In genomic region chr6:165726915-165727314, GRCh38 we compare ENCODE assay signal across 27 cellular contexts.
A peak's percentile ranks its signal among the peaks of the same experiment; 100 is the strongest.
DNase-seq lines count a peak whose midpoint lies in the region; ATAC-seq and TF ChIP-seq lines count a peak whose summit lies in the region.
"Had no signal": no experiment of that assay in that cellular context is flagged by ENCODE, and none has a peak within 500 bp of the region (broad histone marks: within the 10 kb centered on the region; RNA-seq: fewer than 3 reads in every experiment).

No MANE protein-coding gene starts in this region.

- H3K4me2 ChIP-seq in neural progenitor cell: no peak overlapping the region
- no peak overlapping the region for H3K4me2 ChIP-seq in OCI-LY7 (ENCODE audit: low read length)

- H3K27ac Mint-ChIP-seq in neural progenitor cell: no peak overlapping the region
- H3K27ac Mint-ChIP-seq: activated naive CD4-positive, alpha-beta T cell treated with anti-CD3 and anti-CD28 coated beads, Interleukin-2, amount 50 U/mL, for 72 hours; activated T-helper 17 cell treated with anti-CD3 and anti-CD28 coated beads, Interleukin-2, amount 50 U/mL, for 72 hours; effector memory CD8-positive, alpha-beta T cell; stimulated activated naive CD8-positive, alpha-beta T cell treated with anti-CD3 and anti-CD28 coated beads, Interleukin-15, Interleukin-2, amounts not matched to agents 100 ng/mL and 50 ng/mL, for 24 hours; T-helper 1 cell treated with Interleukin-12 subunit alpha and Interleukin-12 subunit beta and Interleukin-4 antibody, amounts not matched to agents 30 μg/mL and 1 μg/mL, for 36 hours had no signal

- H2AFZ ChIP-seq in neural progenitor cell (replicated peaks) (peak overlapping the region; percentile 79), OCI-LY7 (ENCODE audit: low read length) (no peak overlapping the region)

- intact Hi-C loops in Right ventricle myocardium superior (cut with DNase I): loop anchor here (5.0 kb wide), 1 partner anchor 285 kb away; no protein-coding TSS in a partner anchor
- intact Hi-C loops in cardiac septum (cut with DNase I): loop anchor here (5.0 kb wide), 1 partner anchor 45 kb away; no protein-coding TSS in a partner anchor
- intact Hi-C loops in OCI-LY7 (cut with micrococcal nuclease; ENCODE audit: unreplicated experiment): no loop called here

- no TSS peak for BruUV-seq in OCI-LY7 (replicated peaks; lab: Mats Ljungman, UMichigan)

- H3K79me2 ChIP-seq in neural progenitor cell (ENCODE audit: low read depth): no peaks in the 10 kb centered on the region
- H3K79me2 ChIP-seq in OCI-LY7 (ENCODE audit: insufficient read depth, low read depth, low read length): no peaks in the 10 kb centered on the region

- POLR2A ChIA-PET in OCI-LY7 (lab: Charles Lee): no interaction called here

- H3K9me3 ChIP-seq in neural progenitor cell (ENCODE audit: low read depth): no peaks in the 10 kb centered on the region
- H3K9me3 ChIP-seq in OCI-LY7 (ENCODE audit: low read length): no peaks in the 10 kb centered on the region
- H3K9me3 ChIP-seq: BE2C, left lung, Peyer's patch, thyroid gland had no signal

- H4K20me1 ChIP-seq in neural progenitor cell (ENCODE audit: low read depth) (no peaks in the 10 kb centered on the region), OCI-LY7 (ENCODE audit: insufficient read depth, low read length) (no peaks in the 10 kb centered on the region)

- H3K36me3 Mint-ChIP-seq in neural progenitor cell: no peaks in the 10 kb centered on the region
- H3K36me3 Mint-ChIP-seq: activated naive CD4-positive, alpha-beta T cell treated with anti-CD3 and anti-CD28 coated beads, Interleukin-2, amount 50 U/mL, for 72 hours had no signal

- peaks cover 4% of the 10 kb centered on the region for H3K27me3 Mint-ChIP-seq in neural progenitor cell (ENCODE audit: insufficient read depth, low read depth)

- no peaks in the 10 kb centered on the region for H3F3A ChIP-seq in neural progenitor cell (ENCODE audit: low read depth)

- H3K9me3 Mint-ChIP-seq in neural progenitor cell: no peaks in the 10 kb centered on the region
- H3K9me3 Mint-ChIP-seq: activated naive CD4-positive, alpha-beta T cell treated with anti-CD3 and anti-CD28 coated beads, Interleukin-2, amount 50 U/mL, for 72 hours; activated T-helper 17 cell treated with anti-CD3 and anti-CD28 coated beads, Interleukin-2, amount 50 U/mL, for 72 hours; effector memory CD8-positive, alpha-beta T cell; stimulated activated naive CD8-positive, alpha-beta T cell treated with anti-CD3 and anti-CD28 coated beads, Interleukin-15, Interleukin-2, amounts not matched to agents 100 ng/mL and 50 ng/mL, for 24 hours; T-helper 1 cell treated with Interleukin-12 subunit alpha and Interleukin-12 subunit beta and Interleukin-4 antibody, amounts not matched to agents 30 μg/mL and 1 μg/mL, for 36 hours had no signal

- no peak for DNase-seq in Right ventricle myocardium superior
- no peak for DNase-seq in cardiac septum (ENCODE audit: low spot score)
- peak; percentile 22 for DNase-seq in fibroblast of villous mesenchyme (ENCODE audit: low read depth)
- DNase-seq in neural progenitor cell (ENCODE audit: low spot score): peak; percentile 16
- DNase-seq in GM13977 (ENCODE audit: low spot score): no peak
- no peak for DNase-seq in OCI-LY7 (ENCODE audit: low spot score)
- DNase-seq in cerebellar nuclear complex (lab: John Stamatoyannopoulos, UW): no peak
- no peak for DNase-seq in NK-92 treated with Interleukin-12 subunit alpha and Interleukin-12 subunit beta, amount 100 ng/mL, for 24 hours (lab: John Stamatoyannopoulos, UW)
- DNase-seq: activated CD8-positive, alpha-beta memory T cell treated with anti-CD3 and anti-CD28 coated beads, Interleukin-2, amount 50 U/mL, for 4 hours; aorta; BE2C; DMS79 treated with DMSO at 0.1 percent for 48 hours; effector memory CD8-positive, alpha-beta T cell; Kasumi-1; left lung; NCI-H1048; NCI-H2081; NCI-H446; Peyer's patch; stimulated activated CD4-positive, alpha-beta T cell treated with anti-CD3 and anti-CD28 coated beads, Interleukin-12 subunit alpha, Interleukin-12 subunit beta, amount 100 ng/mL, for 4 hours; stimulated activated CD4-positive, alpha-beta T cell treated with anti-CD3 and anti-CD28 coated beads, Interleukin-4, amount 100 ng/mL, for 4 hours; thyroid gland had no signal

- H3K4me1 ChIP-seq in neural progenitor cell (no peaks in the 10 kb centered on the region), OCI-LY7 (ENCODE audit: insufficient read depth, low read length, poor library complexity, severe bottlenecking) (no peaks in the 10 kb centered on the region)
- H3K4me1 ChIP-seq: BE2C, left lung, Peyer's patch had no signal

- peak; percentile 29 for ATAC-seq in Right ventricle myocardium superior (ENCODE audit: poor library complexity)
- ATAC-seq: activated naive CD4-positive, alpha-beta T cell treated with anti-CD3 and anti-CD28 coated beads, Interleukin-2, amount 50 U/mL, for 72 hours; activated T-helper 17 cell treated with anti-CD3 and anti-CD28 coated beads, Interleukin-2, amount 50 U/mL, for 72 hours; effector memory CD8-positive, alpha-beta T cell; esophagus mucosa; left lung had no signal

- no peak overlapping the region for H3K9ac ChIP-seq in neural progenitor cell

- H3K4me3 ChIP-seq in fibroblast of villous mesenchyme (ENCODE audit: low read depth, low read length) (no peak overlapping the region), neural progenitor cell (no peak overlapping the region), OCI-LY7 (ENCODE audit: low read depth, low read length, poor library complexity, severe bottlenecking) (no peak overlapping the region)
- H3K4me3 ChIP-seq: left lung, Peyer's patch, thyroid gland had no signal

- CTCF ChIA-PET in OCI-LY7 (lab: Charles Lee; ENCODE audit: unreplicated experiment): no interaction called here

- TF ChIP-seq CTCF in fibroblast of villous mesenchyme (IDR thresholded peaks at IDR 0.05; ENCODE audit: insufficient read depth, low read depth, low read length): no peak
- no peak for TF ChIP-seq CTCF in neural progenitor cell (IDR thresholded peaks at IDR 0.05)
- TF ChIP-seq CTCF in GM13977 (IDR thresholded peaks at IDR 0.05; ENCODE audit: extremely low read depth, insufficient read depth, missing control alignments): no peak
- TF ChIP-seq CTCF in OCI-LY7 (conservative IDR thresholded peaks at IDR 0.05; ENCODE audit: low read length): no peak

- in situ Hi-C loops in GM13977 (cut with MboI; ENCODE audit: low pct_unique_long_range_greater_than_20kb, low sequenced_read_pairs, unreplicated experiment): no loop called here

- no peaks in the 10 kb centered on the region for H3K9me2 ChIP-seq in OCI-LY7 (ENCODE audit: insufficient read depth, low read length)

- H3K4me3 Mint-ChIP-seq in neural progenitor cell: no peak overlapping the region
- H3K4me3 Mint-ChIP-seq: activated T-helper 17 cell treated with anti-CD3 and anti-CD28 coated beads, Interleukin-2, amount 50 U/mL, for 72 hours; effector memory CD8-positive, alpha-beta T cell; stimulated activated naive CD8-positive, alpha-beta T cell treated with anti-CD3 and anti-CD28 coated beads, Interleukin-15, Interleukin-2, amounts not matched to agents 100 ng/mL and 50 ng/mL, for 24 hours; T-helper 1 cell treated with Interleukin-12 subunit alpha and Interleukin-12 subunit beta and Interleukin-4 antibody, amounts not matched to agents 30 μg/mL and 1 μg/mL, for 36 hours had no signal

- peaks cover 2% of the 10 kb centered on the region for H3K4me1 Mint-ChIP-seq in neural progenitor cell
- H3K4me1 Mint-ChIP-seq: activated T-helper 17 cell treated with anti-CD3 and anti-CD28 coated beads, Interleukin-2, amount 50 U/mL, for 72 hours had no signal

- H3K36me3 ChIP-seq in neural progenitor cell (no peaks in the 10 kb centered on the region), OCI-LY7 (ENCODE audit: insufficient read depth, low read length) (no peaks in the 10 kb centered on the region)
- H3K36me3 ChIP-seq: BE2C, left lung, Peyer's patch, thyroid gland had no signal

- no peaks in the 10 kb centered on the region for H3K27me3 ChIP-seq in neural progenitor cell
- H3K27me3 ChIP-seq: BE2C, left lung, Peyer's patch, thyroid gland had no signal

- H3K27ac ChIP-seq in neural progenitor cell (no peak overlapping the region), OCI-LY7 (ENCODE audit: low read depth, low read length, poor library complexity, severe bottlenecking) (no peak overlapping the region)
- H3K27ac ChIP-seq: left lung, Peyer's patch, thyroid gland had no signal

Comparison
In these comparisons a context has a peak if more than half of its experiments do, and no peak if none do; other contexts are left out.
1. DNase-seq: peak in fibroblast of villous mesenchyme (single experiment) and neural progenitor cell (single experiment); none in Right ventricle myocardium superior (single experiment), cardiac septum (single experiment), GM13977 (single experiment), OCI-LY7 (single experiment), cerebellar nuclear complex (0 of 2) and NK-92 treated with Interleukin-12 subunit alpha and Interleukin-12 subunit beta, amount 100 ng/mL, for 24 hours (single experiment).